25 cellular contexts compared by ENCODE assay signal in the genomic region with DNA sequence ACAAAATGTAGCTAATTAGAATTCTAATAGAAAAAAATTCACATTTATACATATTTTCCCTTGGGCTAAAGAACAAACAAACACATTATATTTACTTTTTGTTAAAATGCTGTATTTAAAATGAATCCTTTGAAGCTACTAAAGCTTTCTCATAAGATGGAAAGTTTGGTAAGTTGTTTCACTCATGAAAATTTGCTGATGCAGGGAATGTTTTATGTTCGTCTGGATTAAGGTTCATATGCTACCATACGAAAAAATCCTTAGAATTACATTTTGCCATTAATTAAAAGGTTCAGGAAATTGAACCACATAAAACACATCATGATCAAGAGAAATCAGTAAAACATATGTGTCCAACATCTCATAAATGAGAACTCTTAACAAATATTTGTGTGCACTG.
"Had no signal": no experiment of that assay in that cellular context is flagged by ENCODE, and none has a peak within 500 bp of the region (broad histone marks: within the 10 kb centered on the region; RNA-seq: fewer than 3 reads in every experiment).

No MANE protein-coding gene starts in this region.

- H3K4me2 ChIP-seq: SK-N-SH had no signal

- ATAC-seq: T-helper 17 cell had no signal

- H3K9ac ChIP-seq: SK-N-SH had no signal

- FAIRE-seq: RCC 7860 had no signal

- DNase-seq: KBM-7, MG63, NCI-H1092, NCI-H1105 treated with DMSO at 0.1 percent for 48 hours, NCI-H1417 treated with DMSO at 0.1 percent for 48 hours, NCI-H146, NCI-H1694 treated with DMSO at 0.1 percent for 48 hours, NCI-H1930, NCI-H2081, NCI-H2107, NCI-H226, NCI-H446, NCI-H510A, NCI-H524 treated with DMSO at 0.1 percent for 48 hours, NCI-H69, NCI-H774, Right ventricle myocardium superior, RPMI8226, SIG-M5, SK-N-SH, SW 1271, T-helper 1 cell, T-helper 17 cell had no signal

- H3K9me3 ChIP-seq: MG63, SJSA1, SK-N-SH had no signal

- H3K27me3 ChIP-seq: MG63, SJSA1 had no signal

- H3K27ac ChIP-seq: SJSA1 had no signal

- H3K4me3 ChIP-seq: MG63, SJSA1 had no signal
